Comparison of ENCODE assay signal across 12 cellular contexts in the genomic region with DNA sequence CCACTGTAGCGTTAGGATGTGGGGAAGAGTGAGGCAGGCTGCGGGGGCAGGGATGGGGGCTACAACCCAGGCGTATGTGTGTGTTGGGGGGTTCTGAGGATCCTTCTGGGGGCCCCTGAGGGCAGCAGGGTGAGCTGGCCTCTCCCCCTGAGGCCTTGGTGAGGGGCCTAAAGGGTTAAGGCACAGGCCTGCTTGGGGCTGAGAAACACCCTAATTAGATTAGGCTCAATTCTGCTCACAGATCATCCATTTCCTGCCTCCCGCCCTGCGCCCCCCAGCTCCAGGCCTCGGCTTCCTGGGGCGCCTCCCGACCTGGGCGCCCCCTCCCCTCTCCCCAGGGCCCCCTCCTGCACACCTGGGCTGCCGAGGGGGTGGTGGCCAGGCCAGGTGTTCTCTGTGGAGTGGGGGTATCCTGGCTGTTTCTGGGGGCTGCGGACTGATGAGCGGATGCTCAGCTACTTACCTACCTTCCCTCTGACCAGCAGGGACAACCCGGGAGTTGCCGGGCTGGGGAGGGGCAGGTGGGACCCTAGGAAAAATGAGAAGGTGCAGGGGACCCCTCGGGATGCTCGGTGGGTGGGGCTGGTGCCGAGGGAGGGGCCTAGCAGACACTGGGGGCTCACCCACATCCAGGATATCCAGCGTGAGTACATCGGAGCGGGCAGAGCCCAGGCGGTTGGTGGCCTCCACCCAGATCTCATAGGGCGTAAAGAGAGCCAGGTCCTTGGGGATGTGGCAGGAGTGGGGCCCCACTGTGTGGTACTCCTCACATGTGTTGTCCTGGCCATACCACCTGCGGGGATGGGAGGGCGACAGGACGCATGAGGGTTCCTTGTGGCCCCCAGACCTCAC. TPM values are rescaled to one million over a fixed set of nuclear protein-coding genes. Genes with fewer than 3 reads are reported as not detected.
A peak's percentile ranks its signal among the peaks of the same experiment; 100 is the strongest.
DNase-seq lines count a peak whose midpoint lies in the region; ATAC-seq and TF ChIP-seq lines count a peak whose summit lies in the region.
"Had no signal": no experiment of that assay in that cellular context is flagged by ENCODE, and none has a peak within 500 bp of the region (broad histone marks: within the 10 kb centered on the region; RNA-seq: fewer than 3 reads in every experiment).

No MANE protein-coding gene starts in this region.

- peaks cover 16% of the 10 kb centered on the region for H3K4me1 Mint-ChIP-seq in type B pancreatic cell (ENCODE audit: unreplicated experiment)

- peaks cover 52% of the 10 kb centered on the region for H3K27me3 Mint-ChIP-seq in type B pancreatic cell

- in situ Hi-C loops in GM13976 (cut with MboI; ENCODE audit: low sequenced_read_pairs, unreplicated experiment): no loop called here

- ATAC-seq in GM21526 (IDR thresholded peaks at IDR 0.05; ENCODE audit: low FRiP score, unreplicated experiment) (no peak), GM18502 (IDR thresholded peaks at IDR 0.05; ENCODE audit: poor library complexity, unreplicated experiment) (no peak)

- no peak overlapping the region for H3K4me3 Mint-ChIP-seq in type B pancreatic cell

- DNase-seq in GM13976 (ENCODE audit: low spot score): peak; percentile 31
- peak; percentile 67 for DNase-seq in NCI-H82 treated with DMSO at 0.1 percent for 48 hours (lab: John Stamatoyannopoulos, UW; ENCODE audit: unreplicated experiment)
- peak; percentile 27 for DNase-seq in left kidney (ENCODE audit: low read depth, low spot score)
- DNase-seq in type B pancreatic cell (ENCODE audit: extremely low spot score, unreplicated experiment): peak; percentile 60
- DNase-seq in DMS 273 (lab: John Stamatoyannopoulos, UW; ENCODE audit: unreplicated experiment): no peak
- DNase-seq: HCEC 1CT, NCI-H187 treated with DMSO at 0.1 percent for 48 hours, NCI-H345, NCI-H526, RPMI8226 had no signal

- no peak for TF ChIP-seq CTCF in GM13976 (IDR thresholded peaks at IDR 0.05; ENCODE audit: borderline replicate concordance, control extremely low read depth, extremely low read depth, insufficient read depth, missing control alignments)
- no peak for TF ChIP-seq CTCF in type B pancreatic cell (conservative IDR thresholded peaks at IDR 0.05)

- peaks cover 1% of the 10 kb centered on the region for H3K36me3 Mint-ChIP-seq in type B pancreatic cell

- H3K27ac Mint-ChIP-seq in type B pancreatic cell: no peak overlapping the region

- H3K9me3 Mint-ChIP-seq in type B pancreatic cell: no peaks in the 10 kb centered on the region

RNA-seq across cellular contexts. Expression of a gene that starts 8.6 kb away (rescaled TPM):
- 2.8 and 7.8 TPM in 2 replicates for total RNA-seq in type B pancreatic cell (ENCODE audit: low replicate concordance)

RNA-seq across cellular contexts. Expression of a gene that starts 9.4 kb away (rescaled TPM):
- 54.0 and 63.5 TPM in 2 replicates for total RNA-seq in type B pancreatic cell (ENCODE audit: low replicate concordance)

RNA-seq across cellular contexts. Expression of a gene that starts 14.6 kb away (rescaled TPM):
- total RNA-seq in type B pancreatic cell (ENCODE audit: low replicate concordance): 4.6 and 9.4 TPM in 2 replicates

RNA-seq across cellular contexts. Expression of a gene that starts 26.4 kb away (rescaled TPM):
- total RNA-seq in type B pancreatic cell (ENCODE audit: low replicate concordance): 1,126 and 1,202 TPM in 2 replicates

RNA-seq across cellular contexts. Expression of a gene that starts 38.8 kb away (rescaled TPM):
- 11.0 and 11.1 TPM in 2 replicates for total RNA-seq in type B pancreatic cell (ENCODE audit: low replicate concordance)
